ENCODE assay signal across 20 cellular contexts in the genomic region with DNA sequence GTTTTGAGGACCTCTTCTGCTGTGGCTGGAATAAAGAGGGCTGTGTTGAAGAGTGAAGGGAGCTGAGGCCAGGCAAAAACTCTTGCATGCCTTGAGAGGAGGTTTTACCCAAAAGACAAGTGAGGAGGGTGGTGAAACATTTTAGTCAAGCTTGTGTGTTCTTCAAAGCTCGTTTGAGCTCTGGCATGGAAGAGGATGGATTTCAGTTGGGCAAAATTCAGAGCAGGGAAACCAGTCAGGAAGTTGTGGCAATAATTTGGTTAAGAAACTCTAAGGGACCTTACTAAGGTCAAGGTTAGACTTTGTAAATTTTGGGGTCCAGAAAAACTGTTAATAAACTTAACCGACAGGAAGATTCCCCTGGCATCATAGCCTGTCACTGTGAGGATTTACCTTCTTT. TPM values are rescaled to one million over a fixed set of nuclear protein-coding genes. Genes with fewer than 3 reads are reported as not detected.
DNase-seq lines count a peak whose midpoint lies in the region; ATAC-seq and TF ChIP-seq lines count a peak whose summit lies in the region.
"Had no signal": no experiment of that assay in that cellular context is flagged by ENCODE, and none has a peak within 500 bp of the region (broad histone marks: within the 10 kb centered on the region; RNA-seq: fewer than 3 reads in every experiment).

No MANE protein-coding gene starts in this region.

- H3K27ac Mint-ChIP-seq in H9, result peak overlapping the region in 2 of 3 experiments; percentile 0 to 47; a peak in 2 of 7 replicates
- peak overlapping the region; percentile 28 for H3K27ac Mint-ChIP-seq in endothelial cell (ENCODE audit: unreplicated experiment)
- H3K27ac Mint-ChIP-seq in CD8-positive, alpha-beta memory T cell, result no peak overlapping the region
- H3K27ac Mint-ChIP-seq: CD8-positive, alpha-beta T cell had no signal

- H3K9me3 ChIP-seq in heart left ventricle (no peaks in the 10 kb centered on the region), H9 (ENCODE audit: control insufficient read depth, low read depth, low read length) (no peaks in the 10 kb centered on the region), neuronal stem cell (replicated peaks in 1 of 2; ENCODE audit: control insufficient read depth in 2 of 2, insufficient read depth in 1 of 2, low read depth in 1 of 2, low read length in 2 of 2) (peaks cover 0 to 4% of the 10 kb centered on the region in 2 donors)
- no peaks in the 10 kb centered on the region for H3K9me3 ChIP-seq in CD8-positive, alpha-beta memory T cell (ENCODE audit: low read length)

- H4K8ac ChIP-seq in H9 (replicated peaks; ENCODE audit: insufficient read length, low read depth, low read length), result no peak overlapping the region
- H4K8ac ChIP-seq in neuronal stem cell (ENCODE audit: low read depth, low read length), result no peak overlapping the region

- H3K14ac ChIP-seq in H9 (ENCODE audit: insufficient read depth, low read length) (no peak overlapping the region), neuronal stem cell (ENCODE audit: low read length) (peak overlapping the region; percentile 21)

- H3K23ac ChIP-seq in H9 (ENCODE audit: insufficient read length, low read depth, low read length) (no peak overlapping the region), neuronal stem cell (ENCODE audit: low read depth, low read length, poor library complexity) (no peak overlapping the region)

- H3K79me1 ChIP-seq in H9 (ENCODE audit: insufficient read depth, low read depth, low read length, poor library complexity, severe bottlenecking) (no peaks in the 10 kb centered on the region), neuronal stem cell (ENCODE audit: low read depth, low read length) (no peaks in the 10 kb centered on the region)

- H3K36me3 Mint-ChIP-seq in H9 (ENCODE audit: insufficient read depth in 1 of 3, low read depth in 3 of 3), result peaks cover 0 to 5% (median 3%) of the 10 kb centered on the region in 3 experiments; a peak in 4 of 7 replicates
- H3K36me3 Mint-ChIP-seq in endothelial cell (ENCODE audit: low read depth, unreplicated experiment), result peaks cover 23% of the 10 kb centered on the region
- H3K36me3 Mint-ChIP-seq in CD8-positive, alpha-beta memory T cell, result no peaks in the 10 kb centered on the region
- H3K36me3 Mint-ChIP-seq: CD8-positive, alpha-beta T cell had no signal

- no peak overlapping the region for H3K4me3 ChIP-seq in heart left ventricle
- H3K4me3 ChIP-seq in neuronal stem cell (ENCODE audit: low read length in 2 of 2), result no peak overlapping the region
- no peak overlapping the region for H3K4me3 ChIP-seq in CD8-positive, alpha-beta memory T cell (ENCODE audit: low read length)

- H3K27ac ChIP-seq in heart left ventricle (peak overlapping the region in 9 of 12 donors; percentile 1 to 42 (median 5)), H9 (ENCODE audit: insufficient read length, low read depth, low read length) (no peak overlapping the region), neuronal stem cell (replicated peaks; ENCODE audit: low read length) (no peak overlapping the region)
- no peak overlapping the region for H3K27ac ChIP-seq in CD8-positive, alpha-beta memory T cell (ENCODE audit: low read depth, low read length)

- no peak overlapping the region for H4K5ac ChIP-seq in H9 (ENCODE audit: insufficient read length, low read depth, low read length)

- no peak overlapping the region for H3K4ac ChIP-seq in H9 (ENCODE audit: low read depth, low read length)
- H3K4ac ChIP-seq in neuronal stem cell (ENCODE audit: low read length), result no peak overlapping the region

- POLR2A ChIA-PET in CD8-positive, alpha-beta memory T cell (lab: Charles Lee), result no interaction called here

- H3K18ac ChIP-seq in H9 (ENCODE audit: insufficient read length, low read depth, low read length), result no peak overlapping the region
- H3K18ac ChIP-seq in neuronal stem cell (ENCODE audit: low read length), result no peak overlapping the region

- no peak overlapping the region for H4K91ac ChIP-seq in H9 (ENCODE audit: insufficient read length, low read depth, low read length)
- no peak overlapping the region for H4K91ac ChIP-seq in neuronal stem cell (ENCODE audit: low read depth, low read length, poor library complexity)

- TF ChIP-seq CTCF in heart left ventricle (IDR thresholded peaks at IDR 0.05) (no peak), H9 (conservative IDR thresholded peaks at IDR 0.05) (no peak), endothelial cell (IDR thresholded peaks at IDR 0.05; ENCODE audit: unreplicated experiment) (no peak)

- peaks cover 4 to 11% of the 10 kb centered on the region in 2 experiments for H3K4me1 Mint-ChIP-seq in H9
- peaks cover 31% of the 10 kb centered on the region for H3K4me1 Mint-ChIP-seq in endothelial cell (ENCODE audit: unreplicated experiment)
- no peaks in the 10 kb centered on the region for H3K4me1 Mint-ChIP-seq in CD8-positive, alpha-beta memory T cell

- H3K4me1 ChIP-seq in heart left ventricle, result peaks cover 9 to 94% (median 78%) of the 10 kb centered on the region in 12 donors
- H3K4me1 ChIP-seq in H9 (ENCODE audit: insufficient read depth, low read length), result no peaks in the 10 kb centered on the region
- no peaks in the 10 kb centered on the region for H3K4me1 ChIP-seq in neuronal stem cell (ENCODE audit: control insufficient read depth in 2 of 2, insufficient read depth in 1 of 2, low read depth in 1 of 2, low read length in 2 of 2)
- no peaks in the 10 kb centered on the region for H3K4me1 ChIP-seq in CD8-positive, alpha-beta memory T cell (ENCODE audit: insufficient read depth, low read length)

- no peak overlapping the region for H3T11ph ChIP-seq in H9 (ENCODE audit: low read length)

- H2BK12ac ChIP-seq in H9 (ENCODE audit: insufficient read length, low read depth, low read length) (no peak overlapping the region), neuronal stem cell (ENCODE audit: low read length) (no peak overlapping the region)

- DNase-seq in heart left ventricle (no peak), left ventricle myocardium superior (no peak), H9 (no peak), endothelial cell (ENCODE audit: low spot score) (no peak), neuronal stem cell (ENCODE audit: low spot score) (no peak)
- no peak for DNase-seq in CD8-positive, alpha-beta memory T cell
- DNase-seq: 8988T; C1 segment of cervical spinal cord; CD8-positive, alpha-beta T cell; DMS53; GF-D8; HCEC 1CT; Karpas-422; NCI-H1417; NCI-H1694 treated with DMSO at 0.1 percent for 48 hours; NCI-H446; NCI-H526; OCI-M1 had no signal

- peaks cover 3% of the 10 kb centered on the region in 2 experiments; a peak in 2 of 5 replicates for H3K9me3 Mint-ChIP-seq in H9
- no peaks in the 10 kb centered on the region for H3K9me3 Mint-ChIP-seq in endothelial cell (ENCODE audit: unreplicated experiment)
- no peaks in the 10 kb centered on the region for H3K9me3 Mint-ChIP-seq in CD8-positive, alpha-beta memory T cell
- H3K9me3 Mint-ChIP-seq: CD8-positive, alpha-beta T cell had no signal

- H2AFZ ChIP-seq in H9 (ENCODE audit: low read length) (no peak overlapping the region), neuronal stem cell (ENCODE audit: low read length) (no peak overlapping the region)

- TF ChIP-seq POLR2A in heart left ventricle (IDR thresholded peaks at IDR 0.05), result no peak

- H3K23me2 ChIP-seq in H9 (ENCODE audit: insufficient read length, low read depth, low read length, poor library complexity, severe bottlenecking), result no peaks in the 10 kb centered on the region

- H3K27me3 Mint-ChIP-seq in H9 (ENCODE audit: low read depth) (no peaks in the 10 kb centered on the region), endothelial cell (ENCODE audit: unreplicated experiment) (peaks cover 2% of the 10 kb centered on the region)
- peaks cover 12 to 33% of the 10 kb centered on the region in 2 donors for H3K27me3 Mint-ChIP-seq in CD8-positive, alpha-beta memory T cell

- intact Hi-C loops in heart left ventricle (cut with DNase I) (loop anchor here in 1 of 10 donors (10.0 kb wide), 1 partner anchor 286 kb away; no protein-coding TSS in a partner anchor), left ventricle myocardium superior (cut with micrococcal nuclease) (no loop called here)

- H2BK20ac ChIP-seq in H9 (ENCODE audit: low read depth, low read length, poor library complexity, severe bottlenecking), result no peak overlapping the region

- H3K9ac ChIP-seq in H9 (ENCODE audit: extremely low read depth, insufficient read length, low read length) (no peak overlapping the region), neuronal stem cell (ENCODE audit: low read depth, low read length, poor library complexity) (no peak overlapping the region)

- H2AK5ac ChIP-seq in H9 (ENCODE audit: insufficient read length, low read length), result no peak overlapping the region
- H2AK5ac ChIP-seq in neuronal stem cell (ENCODE audit: low read depth, low read length), result no peak overlapping the region

- no peak overlapping the region for H2BK15ac ChIP-seq in H9 (ENCODE audit: low read depth, low read length)
- no peak overlapping the region for H2BK15ac ChIP-seq in neuronal stem cell (ENCODE audit: low read length)

- H2BK5ac ChIP-seq in H9 (ENCODE audit: insufficient read length, low read length) (no peak overlapping the region), neuronal stem cell (ENCODE audit: low read length) (no peak overlapping the region)

- H3K27me3 ChIP-seq in heart left ventricle (no peaks in the 10 kb centered on the region), H9 (ENCODE audit: insufficient read depth, low read length) (no peaks in the 10 kb centered on the region), neuronal stem cell (ENCODE audit: control insufficient read depth in 3 of 3, insufficient read depth in 3 of 3, low read depth in 1 of 3, low read length in 3 of 3) (no peaks in the 10 kb centered on the region)
- no peaks in the 10 kb centered on the region for H3K27me3 ChIP-seq in CD8-positive, alpha-beta memory T cell (ENCODE audit: insufficient read depth, low read length, poor library complexity, severe bottlenecking)

- no peaks in the 10 kb centered on the region for H3K79me2 ChIP-seq in H9 (ENCODE audit: insufficient read depth, low read length)

- H3K36me3 ChIP-seq in heart left ventricle (peaks cover 0 to 21% (median 2%) of the 10 kb centered on the region in 9 donors), neuronal stem cell (replicated peaks in 1 of 2; ENCODE audit: control insufficient read depth in 2 of 2, insufficient read depth in 2 of 2, low read length in 2 of 2) (no peaks in the 10 kb centered on the region)
- H3K36me3 ChIP-seq in CD8-positive, alpha-beta memory T cell (ENCODE audit: insufficient read depth, low read length), result no peaks in the 10 kb centered on the region

- ATAC-seq in heart left ventricle (no peak), left ventricle myocardium superior (no peak), HG03108 (IDR thresholded peaks at IDR 0.05; ENCODE audit: unreplicated experiment) (no peak), GM19452 (IDR thresholded peaks at IDR 0.05; ENCODE audit: unreplicated experiment) (no peak)
- ATAC-seq: CD8-positive, alpha-beta T cell had no signal

- CTCF ChIA-PET in CD8-positive, alpha-beta memory T cell (lab: Charles Lee), result no interaction called here

- H4K20me1 ChIP-seq in H9 (ENCODE audit: control insufficient read depth, insufficient read depth, insufficient read length), result no peaks in the 10 kb centered on the region

- WGBS in heart left ventricle, 4 donors, result 44 to 50% (median 47%) methylated on average over 2 of the region's 2 CpGs
- no CpG with 5 or more reads among the region's 2 CpGs for WGBS in H9 (ENCODE audit: extremely low coverage, insufficient read length, low lambda C conversion rate)
- WGBS in neuronal stem cell (ENCODE audit: extremely low coverage in 2 of 2, insufficient read length in 2 of 2, insufficient replicate concordance in 1 of 2), 2 donors, result no CpG with 5 or more reads among the region's 2 CpGs

- H2BK120ac ChIP-seq in H9 (ENCODE audit: low read depth, low read length, poor library complexity, severe bottlenecking) (no peak overlapping the region), neuronal stem cell (ENCODE audit: low read depth, low read length) (no peak overlapping the region)

- no peak overlapping the region for H3K4me3 Mint-ChIP-seq in H9
- H3K4me3 Mint-ChIP-seq in endothelial cell (ENCODE audit: unreplicated experiment), result peak overlapping the region; percentile 6
- H3K4me3 Mint-ChIP-seq in CD8-positive, alpha-beta memory T cell, result no peak overlapping the region
- H3K4me3 Mint-ChIP-seq: CD8-positive, alpha-beta T cell had no signal

- no peak overlapping the region for H3K56ac ChIP-seq in H9 (ENCODE audit: insufficient read length, low read depth, low read length)

- no peak overlapping the region for H3K4me2 ChIP-seq in H9 (ENCODE audit: insufficient read depth, insufficient read length, low read length)
- H3K4me2 ChIP-seq in neuronal stem cell (ENCODE audit: insufficient read depth, low read length, poor library complexity, severe bottlenecking), result no peak overlapping the region

RNA-seq across cellular contexts. Expression of a gene that starts 34.7 kb away (rescaled TPM):
- 100 to 1,000 TPM; 378 to 659 (median 424) TPM for total RNA-seq in heart left ventricle
- polyA plus RNA-seq in heart left ventricle, result 100 to 1,000 TPM; 124 to 170 TPM
- total RNA-seq in left ventricle myocardium superior, result 468 TPM
- total RNA-seq in H9 (2021), result 160 and 164 TPM in 2 replicates
- total RNA-seq in endothelial cell (ENCODE audit: unreplicated experiment), result 983 TPM
- 27.6 TPM for polyA plus RNA-seq in neuronal stem cell (2013, experiment 1 of 2)
- polyA plus RNA-seq in neuronal stem cell (2013, experiment 2 of 2), result 28.3 TPM
- 10 to 100 TPM; 38.4 to 38.5 TPM for total RNA-seq in CD8-positive, alpha-beta memory T cell
- polyA plus RNA-seq in CD8-positive, alpha-beta memory T cell, result 49.2 TPM

Comparison
In these comparisons a context has a peak if more than half of its experiments do, and no peak if none do; other contexts are left out.
1. H3K27ac ChIP-seq: peak in heart left ventricle (9 of 12); none in H9 (single experiment), neuronal stem cell (single experiment) and CD8-positive, alpha-beta memory T cell (single experiment).
2. H3K27ac Mint-ChIP-seq: peak in H9 (2 of 3) and endothelial cell (single experiment); none in CD8-positive, alpha-beta memory T cell (0 of 8).